ENCODE assay signal across 1 cellular context in genomic region chr1:228165372-228166169, GRCh38.
TF ChIP-seq lines count a peak whose summit lies in the region.

TSS of gene IBA57 (plus strand) at chr1:228165804. CDS start at chr1:228165817, 13 bp downstream.

TF ChIP-seq in H1, 55 proteins besides CTCF, POLR2A, EP300 and RAD21 (continued from another document):
- TF ChIP-seq ATF2 (IDR thresholded peaks at IDR 0.05; ENCODE audit: low read length) (peak; percentile 67; the same call in 1 of the 2 replicates), ASH2L (IDR thresholded peaks at IDR 0.05; ENCODE audit: low read length) (no peak), NRF1 (IDR thresholded peaks at IDR 0.05; ENCODE audit: low read depth, low read length) (peak; percentile 29; the same call in 1 of the 2 replicates), SIN3A (conservative IDR thresholded peaks at IDR 0.05 in 1 of 2, IDR thresholded peaks at IDR 0.05 in 1 of 2; ENCODE audit: low read depth in 1 of 2, low read length in 2 of 2) (peak in 1 of 2 experiments; percentile 43; a peak in 1 of 4 replicates), RBBP5 (IDR thresholded peaks at IDR 0.05; ENCODE audit: borderline replicate concordance, low read depth, low read length) (0 out of 2 replicates have a peak, but pooled peaks have one; percentile 74), SIRT6 (IDR thresholded peaks at IDR 0.05; ENCODE audit: low read length) (no peak), GABPA (IDR thresholded peaks at IDR 0.05; ENCODE audit: borderline replicate concordance, insufficient read depth, low read length) (no peak), RFX5 (IDR thresholded peaks at IDR 0.05; ENCODE audit: borderline replicate concordance, low read depth, low read length) (no peak), TBP (IDR thresholded peaks at IDR 0.05; ENCODE audit: low read depth, low read length) (peak; percentile 88), BRCA1 (IDR thresholded peaks at IDR 0.05; ENCODE audit: low read depth, low read length) (no peak), MAFK (IDR thresholded peaks at IDR 0.05; ENCODE audit: low read depth, low read length) (no peak), CREB1 (IDR thresholded peaks at IDR 0.05) (peak; percentile 93), HDAC6 (IDR thresholded peaks at IDR 0.05; ENCODE audit: low read depth, low read length) (no peak), CHD2 (IDR thresholded peaks at IDR 0.05; ENCODE audit: low read length) (no peak), PHF8 (conservative IDR thresholded peaks at IDR 0.05; ENCODE audit: low read depth, low read length) (peak; percentile 100), YY1 (IDR thresholded peaks at IDR 0.05; ENCODE audit: low read depth, low read length) (peak; percentile 94), NANOG (IDR thresholded peaks at IDR 0.05; ENCODE audit: insufficient read depth, low read depth, low read length, poor library complexity, severe bottlenecking) (no peak), JUN (IDR thresholded peaks at IDR 0.05; ENCODE audit: low read depth, low read length) (0 out of 2 replicates have a peak, but pooled peaks have one; percentile 41), KDM5A (IDR thresholded peaks at IDR 0.05; ENCODE audit: low read length) (no peak), E2F6 (IDR thresholded peaks at IDR 0.05) (peak; percentile 79), SIX5 (IDR thresholded peaks at IDR 0.05; ENCODE audit: low read depth, low read length) (no peak), USF2 (IDR thresholded peaks at IDR 0.05; ENCODE audit: low read length) (0 out of 2 replicates have a peak, but pooled peaks have one; percentile 13), SP4 (IDR thresholded peaks at IDR 0.05; ENCODE audit: low read length) (peak; percentile 89; the same call in 1 of the 2 replicates), TAF1 (IDR thresholded peaks at IDR 0.05; ENCODE audit: low read depth, low read length) (peak; percentile 99), SP2 (IDR thresholded peaks at IDR 0.05; ENCODE audit: low read length) (no peak), SAP30 (IDR thresholded peaks at IDR 0.05; ENCODE audit: insufficient read depth, insufficient replicate concordance, low read length) (no peak), SUZ12 (IDR thresholded peaks at IDR 0.05; ENCODE audit: low read length) (no peak), TAF7 (optimal IDR thresholded peaks at IDR 0.05; ENCODE audit: borderline replicate concordance, low read depth, low read length) (peak; percentile 98), EZH2 (IDR thresholded peaks at IDR 0.05; ENCODE audit: low read depth, low read length, severe bottlenecking) (no peak), ZNF274 (IDR thresholded peaks at IDR 0.05; ENCODE audit: borderline replicate concordance, extremely low read depth, low read length) (no peak), JUND (IDR thresholded peaks at IDR 0.05; ENCODE audit: low read length) (peak; percentile 97), GTF2F1 (IDR thresholded peaks at IDR 0.05; ENCODE audit: borderline replicate concordance, low read depth, low read length) (peak; percentile 55), EGR1 (IDR thresholded peaks at IDR 0.05; ENCODE audit: borderline replicate concordance, low read depth, low read length) (no peak), KDM1A (IDR thresholded peaks at IDR 0.05; ENCODE audit: borderline replicate concordance, low read length) (no peak)
- TF ChIP-seq, protein P1, sequence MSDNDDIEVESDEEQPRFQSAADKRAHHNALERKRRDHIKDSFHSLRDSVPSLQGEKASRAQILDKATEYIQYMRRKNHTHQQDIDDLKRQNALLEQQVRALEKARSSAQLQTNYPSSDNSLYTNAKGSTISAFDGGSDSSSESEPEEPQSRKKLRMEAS (IDR thresholded peaks at IDR 0.05), result peak; percentile 89
- TF ChIP-seq, protein P2, sequence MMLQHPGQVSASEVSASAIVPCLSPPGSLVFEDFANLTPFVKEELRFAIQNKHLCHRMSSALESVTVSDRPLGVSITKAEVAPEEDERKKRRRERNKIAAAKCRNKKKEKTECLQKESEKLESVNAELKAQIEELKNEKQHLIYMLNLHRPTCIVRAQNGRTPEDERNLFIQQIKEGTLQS (IDR thresholded peaks at IDR 0.05; ENCODE audit: insufficient read depth, low read depth, low read length), result no peak
